Comparison of ENCODE assay signal across 16 cellular contexts in genomic region chr22:20109411-20110358, GRCh38. TPM values are rescaled to one million over a fixed set of nuclear protein-coding genes. Genes with fewer than 3 reads are reported as not detected.
DNase-seq lines count a peak whose midpoint lies in the region; ATAC-seq, FAIRE-seq and TF ChIP-seq lines count a peak whose summit lies in the region.
"Had no signal": no experiment of that assay in that cellular context is flagged by ENCODE, and none has a peak within 500 bp of the region (broad histone marks: within the 10 kb centered on the region; RNA-seq: fewer than 3 reads in every experiment).

No MANE protein-coding gene starts in this region.

- H3K4me1 Mint-ChIP-seq in chondrocyte (ENCODE audit: low read depth): peaks cover 6% of the 10 kb centered on the region
- H3K4me1 Mint-ChIP-seq in neural crest cell: peaks cover 7% of the 10 kb centered on the region

- H3K27ac Mint-ChIP-seq in chondrocyte (ENCODE audit: unreplicated experiment) (peak overlapping the region; percentile 8), neural crest cell (ENCODE audit: unreplicated experiment) (no peak overlapping the region)

- peaks cover 17% of the 10 kb centered on the region for H3K36me3 Mint-ChIP-seq in chondrocyte (ENCODE audit: low read depth)
- peaks cover 9% of the 10 kb centered on the region for H3K36me3 Mint-ChIP-seq in neural crest cell (ENCODE audit: low read depth)

- H3K9me3 Mint-ChIP-seq in chondrocyte (ENCODE audit: low read depth): no peaks in the 10 kb centered on the region
- no peaks in the 10 kb centered on the region for H3K9me3 Mint-ChIP-seq in neural crest cell

- TF ChIP-seq CTCF in HEK293 (tag by site-specific recombination; IDR thresholded peaks at IDR 0.05) (no peak), chondrocyte (IDR thresholded peaks at IDR 0.05) (no peak), neural crest cell (conservative IDR thresholded peaks at IDR 0.05) (no peak)

- CTCF ChIA-PET in HEK293 (lab: Yijun Ruan, JAX): interaction anchor here (0.6 to 1.4 kb wide), 4 partner anchors 20 to 138 kb away, joined by 3 to 7 read pairs (median 3); no protein-coding TSS in a partner anchor

- no peaks in the 10 kb centered on the region for H3K9me3 ChIP-seq in HEK293 (ENCODE audit: control insufficient read depth, insufficient read depth, low read depth, low read length)
- H3K9me3 ChIP-seq: BLaER1 treated with 17β-estradiol and CSF1 and Interleukin-3, amounts not matched to agents 10 nM and 100 nM; tibial nerve had no signal

- no peak overlapping the region for H3K4me3 Mint-ChIP-seq in chondrocyte (ENCODE audit: unreplicated experiment)
- peak overlapping the region; percentile 80 for H3K4me3 Mint-ChIP-seq in neural crest cell

- H3K27ac ChIP-seq in HEK293 (ENCODE audit: extremely low read depth, low read depth, low read length): no peak overlapping the region
- H3K27ac ChIP-seq: BLaER1 treated with 17β-estradiol and CSF1 and Interleukin-3, amounts not matched to agents 10 nM and 100 nM; tibial nerve had no signal

- H3K4me3 ChIP-seq in HEK293 (ENCODE audit: low read depth, low read length): no peak overlapping the region
- H3K4me3 ChIP-seq: BLaER1 treated with 17β-estradiol and CSF1 and Interleukin-3, amounts not matched to agents 10 nM and 100 nM; SK-N-MC; tibial nerve had no signal

- H3K27me3 Mint-ChIP-seq in chondrocyte (ENCODE audit: low read depth) (no peaks in the 10 kb centered on the region), neural crest cell (ENCODE audit: low read depth) (peaks cover 13% of the 10 kb centered on the region)

- FAIRE-seq in GM12892 (lab: Jason Lieb, UNC): no peak

- DNase-seq in GM12892 (ENCODE audit: insufficient read length): no peak
- peak; percentile 83 for DNase-seq in chondrocyte (ENCODE audit: low spot score)
- DNase-seq in neural crest cell (ENCODE audit: low read depth, low spot score): no peak
- no peak for DNase-seq in DMS53 (lab: John Stamatoyannopoulos, UW)
- no peak for DNase-seq in NCI-H2227 (lab: John Stamatoyannopoulos, UW; ENCODE audit: unreplicated experiment)
- DNase-seq: mammary epithelial cell; NCI-H146; NCI-H446 treated with DMSO at 0.1 percent for 48 hours; stimulated activated CD4-positive, alpha-beta T cell treated with anti-CD3 and anti-CD28 coated beads, Interleukin-2, amount 100 ng/mL, for 24 hours had no signal

- peaks cover 4 to 99% of the 10 kb centered on the region in 2 experiments; a peak in 2 of 3 replicates for H3K36me3 ChIP-seq in HEK293 (ENCODE audit: control insufficient read depth in 2 of 2, insufficient read depth in 1 of 2, low read length in 2 of 2)

- no peak for ATAC-seq in GM21528 (IDR thresholded peaks at IDR 0.05; ENCODE audit: low FRiP score, unreplicated experiment)

- POLR2A ChIA-PET in HEK293 (lab: Yijun Ruan, JAX): interaction anchor here (0.8 to 1.3 kb wide), 4 partner anchors 7 to 28 kb away, joined by 3 to 5 read pairs (median 3); partner anchors contain the start of gene TRMT2A

- peak; percentile 37; the same call in 1 of the 2 replicates for TF ChIP-seq POLR2A in GM12892 (IDR thresholded peaks at IDR 0.05; ENCODE audit: low read depth, low read length)

- H3K4me1 ChIP-seq in HEK293 (ENCODE audit: control insufficient read depth, insufficient read depth, low read length): no peaks in the 10 kb centered on the region

TF ChIP-seq in HEK293, 187 proteins besides CTCF, POLR2A, EP300 and RAD21 (continues in another document):
- no peak for TF ChIP-seq ZNF610 (tag by site-specific recombination; IDR thresholded peaks at IDR 0.05; ENCODE audit: borderline replicate concordance)
- TF ChIP-seq OVOL3 (tag by site-specific recombination; IDR thresholded peaks at IDR 0.05): no peak
- peak; percentile 65 for TF ChIP-seq GLIS2 (tag by site-specific recombination; IDR thresholded peaks at IDR 0.05)
- no peak for TF ChIP-seq WT1 (tag by site-specific recombination; IDR thresholded peaks at IDR 0.05)
- no peak for TF ChIP-seq HOXC10 (CRISPR knock-in tag; IDR thresholded peaks at IDR 0.05)
- 0 out of 2 replicates have a peak, but pooled peaks have one; percentile 11 for TF ChIP-seq ZNF341 (tag by site-specific recombination; IDR thresholded peaks at IDR 0.05; ENCODE audit: low read depth)
- TF ChIP-seq ZNF223 (tag by site-specific recombination; IDR thresholded peaks at IDR 0.05): no peak
- TF ChIP-seq ZNF311 (tag by site-specific recombination; IDR thresholded peaks at IDR 0.05; ENCODE audit: borderline replicate concordance): no peak
- no peak for TF ChIP-seq ZNF830 (tag by site-specific recombination; IDR thresholded peaks at IDR 0.05; ENCODE audit: low read depth)
- TF ChIP-seq ZNF677 (tag by site-specific recombination; IDR thresholded peaks at IDR 0.05): no peak
- no peak for TF ChIP-seq ZNF23 (tag by site-specific recombination; IDR thresholded peaks at IDR 0.05; ENCODE audit: borderline replicate concordance)
- TF ChIP-seq ZFP69B (tag by site-specific recombination; IDR thresholded peaks at IDR 0.05): peak; percentile 84
- TF ChIP-seq ZEB2 (tag by site-specific recombination; IDR thresholded peaks at IDR 0.05): no peak
- TF ChIP-seq GLIS1 (tag by site-specific recombination; IDR thresholded peaks at IDR 0.05): peak; percentile 91
- no peak for TF ChIP-seq ZNF560 (tag by site-specific recombination; IDR thresholded peaks at IDR 0.05; ENCODE audit: borderline replicate concordance)
- no peak for TF ChIP-seq ZNF701 (tag by site-specific recombination; IDR thresholded peaks at IDR 0.05)
- no peak for TF ChIP-seq ZNF280D (tag by site-specific recombination; IDR thresholded peaks at IDR 0.05)
- TF ChIP-seq AEBP2 (tag by site-specific recombination; IDR thresholded peaks at IDR 0.05; ENCODE audit: borderline replicate concordance): no peak
- TF ChIP-seq ZNF639 (tag by site-specific recombination; IDR thresholded peaks at IDR 0.05): no peak

RNA-seq across cellular contexts. Expression of gene RANBP1, which starts 6.2 kb away (rescaled TPM):
- 257 TPM for polyA plus RNA-seq in GM12892 (2012; ENCODE audit: missing spikeins)
- 79.5 to 122 TPM (median 82.1 TPM) in 3 replicates for total RNA-seq in chondrocyte
- 469 and 489 TPM in 2 replicates for total RNA-seq in neural crest cell

RNA-seq across cellular contexts. Expression of gene TRMT2A, which starts 7.3 kb away (rescaled TPM):
- 33.0 TPM for polyA plus RNA-seq in GM12892 (2012; ENCODE audit: missing spikeins)
- 45.8 to 66.1 TPM (median 49.3 TPM) in 3 replicates for total RNA-seq in chondrocyte
- total RNA-seq in neural crest cell: 75.1 and 77.7 TPM in 2 replicates

RNA-seq across cellular contexts. Expression of gene ZDHHC8, which starts 21.9 kb away (rescaled TPM):
- 9.0 TPM for polyA plus RNA-seq in GM12892 (2012; ENCODE audit: missing spikeins)
- total RNA-seq in chondrocyte (94.2 to 100 TPM (median 95.2 TPM) in 3 replicates), neural crest cell (82.1 and 98.9 TPM in 2 replicates)

RNA-seq across cellular contexts. Expression of gene DGCR8, which starts 29.6 kb away (rescaled TPM):
- 19.9 TPM for polyA plus RNA-seq in GM12892 (2012; ENCODE audit: missing spikeins)
- total RNA-seq in chondrocyte: 30.2 to 38.1 TPM (median 32.5 TPM) in 3 replicates
- total RNA-seq in neural crest cell: 86.3 and 86.5 TPM in 2 replicates

RNA-seq across cellular contexts. Expression of gene CCDC188, which starts 41.2 kb away (rescaled TPM):
- not detected for polyA plus RNA-seq in GM12892 (2012; ENCODE audit: missing spikeins)
- total RNA-seq in chondrocyte (0.36 to 5.4 TPM (median 5.3 TPM) in 3 replicates), neural crest cell (8.2 and 8.6 TPM in 2 replicates)
- total RNA-seq: epithelial cell of proximal tubule had no signal
- polyA plus RNA-seq: neural cell had no signal
